ENCODE assay signal across 24 cellular contexts in the genomic region with DNA sequence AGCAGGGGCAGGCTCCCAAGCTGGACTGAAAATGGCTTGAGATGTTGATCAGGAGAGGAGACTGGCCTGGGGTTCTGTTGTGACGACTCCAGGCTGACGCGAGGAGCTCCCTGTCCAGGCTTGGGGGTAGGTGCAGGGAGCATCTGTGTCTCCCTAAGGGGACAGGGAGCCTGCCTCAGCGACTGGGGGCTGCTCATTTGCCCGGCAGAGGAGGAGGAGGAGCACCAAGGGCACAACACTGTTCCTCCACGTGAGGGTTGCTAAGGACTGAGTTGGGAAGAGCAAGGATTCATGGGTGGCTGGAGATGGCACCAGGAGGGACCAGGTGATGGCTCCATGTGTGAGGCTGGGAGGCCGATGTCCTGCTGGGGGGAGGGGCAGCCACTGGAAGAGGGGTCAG.
"Had no signal": no experiment of that assay in that cellular context is flagged by ENCODE, and none has a peak within 500 bp of the region (broad histone marks: within the 10 kb centered on the region; RNA-seq: fewer than 3 reads in every experiment).

No MANE protein-coding gene starts in this region.

- H3K9me3 ChIP-seq: adrenal gland had no signal

- ATAC-seq: activated CD8-positive, alpha-beta memory T cell treated with anti-CD3 and anti-CD28 coated beads, Interleukin-2, amount 10 ng/mL, durations not matched to agents 7 days and 5 days; activated naive CD4-positive, alpha-beta T cell treated with anti-CD3 and anti-CD28 coated beads, Interleukin-2, amount 50 U/mL, for 72 hours; stimulated activated effector memory CD8-positive, alpha-beta T cell treated with anti-CD3 and anti-CD28 coated beads, Interleukin-12 subunit alpha, Interleukin-12 subunit beta, amount 100 ng/mL, for 72 hours had no signal

- H3K27me3 ChIP-seq: adrenal gland had no signal

- H3K4me1 Mint-ChIP-seq: activated CD4-positive, alpha-beta memory T cell treated with anti-CD3 and anti-CD28 coated beads, Interleukin-2, amount 10 ng/mL, durations not matched to agents 7 days and 5 days; activated CD8-positive, alpha-beta memory T cell treated with anti-CD3 and anti-CD28 coated beads, Interleukin-2, amount 10 ng/mL, durations not matched to agents 7 days and 5 days; stimulated activated effector memory CD8-positive, alpha-beta T cell treated with anti-CD3 and anti-CD28 coated beads, Interleukin-12 subunit alpha, Interleukin-12 subunit beta, amount 100 ng/mL, for 72 hours had no signal

- H3K27ac Mint-ChIP-seq: activated B cell treated with CpG ODN at 0.5 μM for 24 hours; activated CD4-positive, alpha-beta memory T cell treated with anti-CD3 and anti-CD28 coated beads, Interleukin-2, amount 10 ng/mL, durations not matched to agents 7 days and 5 days; activated CD8-positive, alpha-beta memory T cell treated with anti-CD3 and anti-CD28 coated beads, Interleukin-2, amount 10 ng/mL, durations not matched to agents 7 days and 5 days; stimulated activated effector memory CD8-positive, alpha-beta T cell treated with anti-CD3 and anti-CD28 coated beads, Interleukin-12 subunit alpha, Interleukin-12 subunit beta, amount 100 ng/mL, for 72 hours had no signal

- DNase-seq: activated B cell treated with CpG ODN at 0.5 μM for 24 hours; activated CD4-positive, alpha-beta memory T cell treated with anti-CD3 and anti-CD28 coated beads, Interleukin-2, amount 10 ng/mL, durations not matched to agents 7 days and 5 days; activated CD4-positive, alpha-beta T cell treated with anti-CD3 and anti-CD28 coated beads for 4 hours; activated CD8-positive, alpha-beta memory T cell treated with anti-CD3 and anti-CD28 coated beads, Interleukin-2, amount 10 ng/mL, durations not matched to agents 7 days and 5 days; activated gamma-delta T cell; activated T-cell treated with anti-CD3 and anti-CD28 coated beads, Interleukin-2, amount 50 U/mL, for 1 hour; caudate nucleus; erythroblast; foreskin melanocyte; glutamatergic neuron; hippocampal formation; naive B cell; nucleus accumbens; small intestine; stimulated activated CD4-positive, alpha-beta T cell treated with anti-CD3 and anti-CD28 coated beads, Interleukin-15, amount 100 ng/mL, for 24 hours; stimulated activated CD4-positive, alpha-beta T cell treated with anti-CD3 and anti-CD28 coated beads, Interleukin-2, amount 100 ng/mL, for 48 hours; T-helper 1 cell; T-helper 9 cell had no signal

- FAIRE-seq: colon, islet of Langerhans, small intestine had no signal

- H3K36me3 ChIP-seq: adrenal gland had no signal

- H3K4me3 Mint-ChIP-seq: activated B cell treated with CpG ODN at 0.5 μM for 24 hours; activated CD4-positive, alpha-beta memory T cell treated with anti-CD3 and anti-CD28 coated beads, Interleukin-2, amount 10 ng/mL, durations not matched to agents 7 days and 5 days; activated CD8-positive, alpha-beta memory T cell treated with anti-CD3 and anti-CD28 coated beads, Interleukin-2, amount 10 ng/mL, durations not matched to agents 7 days and 5 days; naive B cell; stimulated activated effector memory CD8-positive, alpha-beta T cell treated with anti-CD3 and anti-CD28 coated beads, Interleukin-12 subunit alpha, Interleukin-12 subunit beta, amount 100 ng/mL, for 72 hours had no signal

- H3K27ac ChIP-seq: adrenal gland had no signal

- H3K4me3 ChIP-seq: adrenal gland, lung had no signal

- H3K27me3 Mint-ChIP-seq: activated B cell treated with CpG ODN at 0.5 μM for 24 hours; activated CD4-positive, alpha-beta memory T cell treated with anti-CD3 and anti-CD28 coated beads, Interleukin-2, amount 10 ng/mL, durations not matched to agents 7 days and 5 days; activated CD8-positive, alpha-beta memory T cell treated with anti-CD3 and anti-CD28 coated beads, Interleukin-2, amount 10 ng/mL, durations not matched to agents 7 days and 5 days; naive B cell had no signal

- H3K9me3 Mint-ChIP-seq: activated B cell treated with CpG ODN at 0.5 μM for 24 hours; activated CD4-positive, alpha-beta memory T cell treated with anti-CD3 and anti-CD28 coated beads, Interleukin-2, amount 10 ng/mL, durations not matched to agents 7 days and 5 days; activated naive CD4-positive, alpha-beta T cell treated with anti-CD3 and anti-CD28 coated beads, Interleukin-2, amount 50 U/mL, for 72 hours; stimulated activated effector memory CD8-positive, alpha-beta T cell treated with anti-CD3 and anti-CD28 coated beads, Interleukin-12 subunit alpha, Interleukin-12 subunit beta, amount 100 ng/mL, for 72 hours had no signal

- H3K36me3 Mint-ChIP-seq: activated CD8-positive, alpha-beta memory T cell treated with anti-CD3 and anti-CD28 coated beads, Interleukin-2, amount 10 ng/mL, durations not matched to agents 7 days and 5 days; activated naive CD4-positive, alpha-beta T cell treated with anti-CD3 and anti-CD28 coated beads, Interleukin-2, amount 50 U/mL, for 72 hours; naive B cell; stimulated activated effector memory CD8-positive, alpha-beta T cell treated with anti-CD3 and anti-CD28 coated beads, Interleukin-12 subunit alpha, Interleukin-12 subunit beta, amount 100 ng/mL, for 72 hours had no signal
